Comparison of ENCODE assay signal across 23 cellular contexts in the genomic region with DNA sequence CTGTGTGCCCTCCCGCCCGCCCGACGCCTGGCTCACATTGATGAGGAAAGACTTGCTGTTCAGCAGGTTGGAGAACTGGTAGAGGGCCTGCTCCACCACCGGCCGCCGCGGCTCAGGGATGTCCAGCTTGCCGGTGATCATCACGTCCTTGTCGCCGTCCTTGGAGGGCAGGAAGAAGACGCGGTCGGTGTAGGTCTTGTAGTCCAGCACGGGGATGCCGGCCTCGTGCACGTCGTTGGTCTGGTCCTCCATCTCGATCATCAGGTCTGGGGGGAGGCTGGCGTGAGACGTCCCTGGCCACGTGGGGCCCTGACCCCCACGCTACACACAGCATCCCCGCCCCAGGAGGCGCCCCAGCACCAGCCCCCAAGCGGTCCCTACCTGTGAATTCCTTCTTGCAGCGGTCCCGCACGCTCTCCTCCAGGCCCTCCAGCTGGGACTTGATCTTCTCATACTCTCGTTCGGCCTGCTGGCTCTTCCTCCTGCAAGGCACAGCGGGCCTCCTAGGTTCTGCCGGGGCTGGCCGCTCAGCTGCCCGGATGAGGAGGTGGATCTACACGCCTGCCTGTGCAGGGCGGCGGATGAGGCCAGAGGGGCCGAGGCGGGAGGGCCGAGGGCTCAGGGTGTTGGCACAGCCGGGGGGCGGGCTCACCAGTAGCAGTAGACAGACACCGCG.
"Had no signal": no experiment of that assay in that cellular context is flagged by ENCODE, and none has a peak within 500 bp of the region (broad histone marks: within the 10 kb centered on the region; RNA-seq: fewer than 3 reads in every experiment).

No MANE protein-coding gene starts in this region.

- DNase-seq: activated B cell treated with CpG ODN at 0.5 μM for 24 hours; activated CD4-positive, alpha-beta T cell treated with anti-CD3 and anti-CD28 coated beads for 1 hour; activated CD4-positive, alpha-beta T cell treated with anti-CD3 and anti-CD28 coated beads, Interleukin-2, amount 10 ng/mL, durations not matched to agents 24 days and 14 days; activated CD4-positive, alpha-beta T cell treated with anti-CD3 and anti-CD28 coated beads, Interleukin-2, amount 50 U/mL, for 48 hours; activated CD8-positive, alpha-beta memory T cell treated with anti-CD3 and anti-CD28 coated beads, Interleukin-2, amount 10 ng/mL, durations not matched to agents 7 days and 5 days; activated effector memory CD4-positive, alpha-beta T cell treated with Interleukin-2 at 50 U/mL for 16 hours; activated naive CD4-positive, alpha-beta T cell; activated T-cell treated with anti-CD3 and anti-CD28 coated beads, Interleukin-2, amount 50 U/mL, for 24 hours; aorta; cerebellar nuclear complex; Kasumi-1; NCI-H1092; NCI-H1417; NCI-H1694; NCI-H2029; NCI-H2107; NCI-H446; NCI-H524; SIG-M5; T-helper 2 cell; T1000 had no signal

- H3K4me1 Mint-ChIP-seq: activated B cell treated with CpG ODN at 0.5 μM for 24 hours; activated CD4-positive, alpha-beta T cell treated with anti-CD3 and anti-CD28 coated beads, Interleukin-2, amount 10 ng/mL, durations not matched to agents 24 days and 14 days; activated naive CD4-positive, alpha-beta T cell treated with anti-CD3 and anti-CD28 coated beads, Interleukin-2, amount 50 U/mL, for 24 hours had no signal

- ATAC-seq: activated CD8-positive, alpha-beta memory T cell treated with anti-CD3 and anti-CD28 coated beads, Interleukin-2, amount 10 ng/mL, durations not matched to agents 7 days and 5 days had no signal

- H3K9me3 Mint-ChIP-seq: activated B cell treated with CpG ODN at 0.5 μM for 24 hours; activated CD4-positive, alpha-beta T cell treated with anti-CD3 and anti-CD28 coated beads, Interleukin-2, amount 10 ng/mL, durations not matched to agents 24 days and 14 days; activated naive CD4-positive, alpha-beta T cell treated with anti-CD3 and anti-CD28 coated beads, Interleukin-2, amount 50 U/mL, for 24 hours; activated T-cell treated with anti-CD3 and anti-CD28 coated beads, Interleukin-2, amount 50 U/mL, for 24 hours; activated T-helper 1 cell treated with anti-CD3 and anti-CD28 coated beads, Interleukin-12 subunit alpha, Interleukin-12 subunit beta, Interleukin-2, Interleukin-4 antibody, amounts not matched to agents 30 ng/mL and 10 ng/mL and 1 ng/mL, durations not matched to agents 14 hours and 24 hours and 36 hours had no signal

- H3K4me3 Mint-ChIP-seq: activated B cell treated with CpG ODN at 0.5 μM for 24 hours; activated CD4-positive, alpha-beta T cell treated with anti-CD3 and anti-CD28 coated beads, Interleukin-2, amount 10 ng/mL, durations not matched to agents 24 days and 14 days; activated CD8-positive, alpha-beta memory T cell treated with anti-CD3 and anti-CD28 coated beads, Interleukin-2, amount 10 ng/mL, durations not matched to agents 7 days and 5 days; activated naive CD4-positive, alpha-beta T cell treated with anti-CD3 and anti-CD28 coated beads, Interleukin-2, amount 50 U/mL, for 24 hours; activated T-cell treated with anti-CD3 and anti-CD28 coated beads, Interleukin-2, amount 50 U/mL, for 24 hours; activated T-helper 1 cell treated with anti-CD3 and anti-CD28 coated beads, Interleukin-12 subunit alpha, Interleukin-12 subunit beta, Interleukin-2, Interleukin-4 antibody, amounts not matched to agents 30 ng/mL and 10 ng/mL and 1 ng/mL, durations not matched to agents 14 hours and 24 hours and 36 hours had no signal

- H3K27me3 Mint-ChIP-seq: activated B cell treated with CpG ODN at 0.5 μM for 24 hours; activated CD4-positive, alpha-beta T cell treated with anti-CD3 and anti-CD28 coated beads, Interleukin-2, amount 10 ng/mL, durations not matched to agents 24 days and 14 days; activated CD8-positive, alpha-beta memory T cell treated with anti-CD3 and anti-CD28 coated beads, Interleukin-2, amount 10 ng/mL, durations not matched to agents 7 days and 5 days; activated naive CD4-positive, alpha-beta T cell treated with anti-CD3 and anti-CD28 coated beads, Interleukin-2, amount 50 U/mL, for 24 hours; activated T-cell treated with anti-CD3 and anti-CD28 coated beads, Interleukin-2, amount 50 U/mL, for 24 hours had no signal

- H3K36me3 Mint-ChIP-seq: activated CD8-positive, alpha-beta memory T cell treated with anti-CD3 and anti-CD28 coated beads, Interleukin-2, amount 10 ng/mL, durations not matched to agents 7 days and 5 days; activated naive CD4-positive, alpha-beta T cell treated with anti-CD3 and anti-CD28 coated beads, Interleukin-2, amount 50 U/mL, for 24 hours had no signal

- H3K27ac Mint-ChIP-seq: activated B cell treated with CpG ODN at 0.5 μM for 24 hours; activated CD4-positive, alpha-beta T cell treated with anti-CD3 and anti-CD28 coated beads, Interleukin-2, amount 10 ng/mL, durations not matched to agents 24 days and 14 days; activated CD8-positive, alpha-beta memory T cell treated with anti-CD3 and anti-CD28 coated beads, Interleukin-2, amount 10 ng/mL, durations not matched to agents 7 days and 5 days; activated naive CD4-positive, alpha-beta T cell treated with anti-CD3 and anti-CD28 coated beads, Interleukin-2, amount 50 U/mL, for 24 hours; activated T-cell treated with anti-CD3 and anti-CD28 coated beads, Interleukin-2, amount 50 U/mL, for 24 hours; activated T-helper 1 cell treated with anti-CD3 and anti-CD28 coated beads, Interleukin-12 subunit alpha, Interleukin-12 subunit beta, Interleukin-2, Interleukin-4 antibody, amounts not matched to agents 30 ng/mL and 10 ng/mL and 1 ng/mL, durations not matched to agents 14 hours and 24 hours and 36 hours had no signal
